In genomic region chr15:99708563-99708962, GRCh38 we compare ENCODE assay signal across 8 cellular contexts. TPM values are rescaled to one million over a fixed set of nuclear protein-coding genes. Genes with fewer than 3 reads are reported as not detected.
DNase-seq lines count a peak whose midpoint lies in the region; ATAC-seq, FAIRE-seq and TF ChIP-seq lines count a peak whose summit lies in the region.

No MANE protein-coding gene starts in this region.

- peak; percentile 76 for ATAC-seq in K562
- no peak for ATAC-seq in GM21825 (IDR thresholded peaks at IDR 0.05; ENCODE audit: unreplicated experiment)
- ATAC-seq in GM18858 (IDR thresholded peaks at IDR 0.05; ENCODE audit: unreplicated experiment), result no peak

- in situ Hi-C loops in K562 (cut with MboI), result no loop called here

- peak in 69 of 76 experiments; percentile 8 to 76 (median 53) for DNase-seq in HUDEP-2 (lab: John Stamatoyannopoulos, UW; ENCODE audit: unreplicated experiment in 76 of 76)
- DNase-seq in K562 (ENCODE audit: extremely low read depth in 1 of 4, low spot score in 3 of 4), result peak in 2 of 4 experiments; percentile 44 to 58
- DNase-seq in kidney, result peak; percentile 93
- DNase-seq in testis, result peak; percentile 68
- DNase-seq in NCI-H2196 (lab: John Stamatoyannopoulos, UW; ENCODE audit: unreplicated experiment), result no peak
- no peak for DNase-seq in NCI-H2081 treated with DMSO at 0.1 percent for 48 hours (lab: John Stamatoyannopoulos, UW)

- H3K36me3 ChIP-seq in K562 (ENCODE audit: control insufficient read depth, insufficient read depth, low read length) (0 out of 3 replicates have a peak, but pooled peaks cover 3% of the 10 kb centered on the region), kidney (ENCODE audit: control insufficient read depth in 1 of 2, insufficient read depth in 2 of 2, low read length in 2 of 2) (peaks cover 15 to 28% of the 10 kb centered on the region in 2 donors), testis (ENCODE audit: low read depth, missing control alignments) (no peaks in the 10 kb centered on the region)

- no peak overlapping the region for H3K4me2 ChIP-seq in K562 (ENCODE audit: insufficient read depth, low read length)

- H3K27ac ChIP-seq in K562 (ENCODE audit: extremely low read depth, low read depth, low read length) (no peak overlapping the region), kidney (ENCODE audit: low read depth in 2 of 2, low read length in 2 of 2) (no peak overlapping the region), testis (peak overlapping the region in 1 of 2 donors; percentile 55)

- intact Hi-C loops in K562 (cut with micrococcal nuclease), result loop anchor here (10.0 kb wide), 2 partner anchors 204 to 304 kb away; no protein-coding TSS in a partner anchor
- intact Hi-C loops in kidney (cut with DNase I), result loop anchor here (5.0 kb wide), 1 partner anchor 421 kb away; no protein-coding TSS in a partner anchor
- intact Hi-C loops in testis (cut with DNase I; ENCODE audit: low total_unique reads), result no loop called here

- BruUV-seq in K562 (replicated peaks; lab: Mats Ljungman, UMichigan), result no TSS peak

- no peak overlapping the region for H2AFZ ChIP-seq in K562 (ENCODE audit: low read depth, low read length)

- CTCF ChIA-PET in K562 (lab: Yijun Ruan, JAX; ENCODE audit: low intra/inter-chr PET ratio), result no interaction called here

- H3K9ac ChIP-seq in K562 (ENCODE audit: insufficient read depth in 1 of 2, low read depth in 2 of 2, low read length in 2 of 2) (peak overlapping the region in 1 of 2 experiments; percentile 64; a peak in 1 of 4 replicates), kidney (ENCODE audit: low read length in 2 of 2) (no peak overlapping the region)

- H3K4me1 ChIP-seq in K562 (replicated peaks in 1 of 2; ENCODE audit: control insufficient read depth in 2 of 2, insufficient read depth in 2 of 2, low read length in 2 of 2) (peaks cover 0 to 6% of the 10 kb centered on the region in 2 experiments; a peak in 3 of 5 replicates), kidney (ENCODE audit: control insufficient read depth in 1 of 2, insufficient read depth in 1 of 2, low read depth in 1 of 2, low read length in 2 of 2) (peaks cover 14 to 16% of the 10 kb centered on the region in 2 donors), testis (peaks cover 12% of the 10 kb centered on the region)

- FAIRE-seq in K562 (lab: Jason Lieb, UNC) (peak; percentile 42), kidney (lab: Jason Lieb, UNC) (no peak)

- H3K9me3 ChIP-seq in K562 (replicated peaks; ENCODE audit: control insufficient read depth, insufficient read depth, low read depth, low read length), result no peaks in the 10 kb centered on the region
- no peaks in the 10 kb centered on the region for H3K9me3 ChIP-seq in kidney (ENCODE audit: control insufficient read depth in 1 of 2, low read length in 2 of 2)
- no peaks in the 10 kb centered on the region for H3K9me3 ChIP-seq in testis

- WGBS in K562 (ENCODE audit: insufficient coverage, low coverage, missing lambda C conversion rate), result 21% methylated on average over 7 of the region's 7 CpGs
- 34 to 50% methylated on average over 7 of the region's 7 CpGs for WGBS in testis, 2 donors

- TF ChIP-seq CTCF in K562 (IDR thresholded peaks at IDR 0.05 in 2 of 3, conservative IDR thresholded peaks at IDR 0.05 in 1 of 3; ENCODE audit: insufficient read depth in 2 of 3, low read depth in 1 of 3, low read length in 3 of 3), result no peak
- TF ChIP-seq CTCF in kidney (IDR thresholded peaks at IDR 0.05; ENCODE audit: borderline replicate concordance, extremely low read depth, insufficient read depth), result no peak
- TF ChIP-seq CTCF in testis (IDR thresholded peaks at IDR 0.05), result no peak

- TF ChIP-seq EP300 in K562 (IDR thresholded peaks at IDR 0.05; ENCODE audit: low read length), result no peak

- H3K4me3 ChIP-seq in K562 (no peak overlapping the region), kidney (ENCODE audit: low read length in 2 of 2) (no peak overlapping the region), testis (no peak overlapping the region)

- H4K20me1 ChIP-seq in K562 (replicated peaks; ENCODE audit: control insufficient read depth, insufficient read depth, low read length), result no peaks in the 10 kb centered on the region

- H3K9me1 ChIP-seq in K562 (ENCODE audit: control insufficient read depth, insufficient read depth, low read length), result no peaks in the 10 kb centered on the region

- TF ChIP-seq RAD21 in K562 (CRISPR knock-in tag; conservative IDR thresholded peaks at IDR 0.05 in 1 of 2, IDR thresholded peaks at IDR 0.05 in 1 of 2), result peak in 1 of 2 experiments; percentile 19; a peak in 1 of 4 replicates

- H3K79me2 ChIP-seq in K562 (ENCODE audit: control insufficient read depth, insufficient read depth, low read length), result no peaks in the 10 kb centered on the region

- TF ChIP-seq POLR2A in K562 (conservative IDR thresholded peaks at IDR 0.05) (no peak), testis (IDR thresholded peaks at IDR 0.05) (no peak)

- H3K27me3 ChIP-seq in K562 (ENCODE audit: control insufficient read depth in 2 of 2, insufficient read depth in 2 of 2, low read length in 2 of 2) (no peaks in the 10 kb centered on the region), testis (no peaks in the 10 kb centered on the region)

- POLR2A ChIA-PET in K562 (lab: Yijun Ruan, JAX), result interaction anchor here (1.6 kb wide), 1 partner anchor 9 kb away, joined by 3 read pairs; no protein-coding TSS in a partner anchor

TF ChIP-seq in K562, 482 proteins besides CTCF, POLR2A, EP300 and RAD21 (continues in another document):
- TF ChIP-seq NRF1 (conservative IDR thresholded peaks at IDR 0.05 in 1 of 2, IDR thresholded peaks at IDR 0.05 in 1 of 2) (peak in 1 of 2 experiments; percentile 15; a peak in 1 of 4 replicates), CREB3L1 (IDR thresholded peaks at IDR 0.05; ENCODE audit: borderline replicate concordance, low read depth) (no peak), HDAC1 (IDR thresholded peaks at IDR 0.05) (no peak), ZBTB2 (IDR thresholded peaks at IDR 0.05) (no peak), ZNF280A (IDR thresholded peaks at IDR 0.05; ENCODE audit: low read depth, partially characterized antibody) (no peak), MEF2D (tag; conservative IDR thresholded peaks at IDR 0.05; ENCODE audit: low read depth) (no peak), HMG20B (CRISPR knock-in tag; IDR thresholded peaks at IDR 0.05) (no peak), HCFC1 (IDR thresholded peaks at IDR 0.05; ENCODE audit: low read depth, low read length) (no peak), EGR1 (conservative IDR thresholded peaks at IDR 0.05) (peak; percentile 76)

RNA-seq across cellular contexts. Expression of gene LYSMD4, which starts 24.7 kb away (rescaled TPM):
- total RNA-seq in K562 (2011; cell fraction: chromatin; rRNA removed; ENCODE audit: low replicate concordance), result 5.3 and 7.1 TPM in 2 replicates
- total RNA-seq in K562 (2011; cell fraction: nucleolus; rRNA removed), result 4.5 and 6.3 TPM in 2 replicates
- total RNA-seq in K562 (2011; cell fraction: nucleoplasm; rRNA removed), result 5.5 and 6.3 TPM in 2 replicates
- total RNA-seq in K562 (2014; rRNA removed), result 2.2 and 3.2 TPM in 2 replicates
- 1.6 and 2.0 TPM in 2 replicates for total RNA-seq in K562 (2014; rRNA removed; fragmentation: Illumina TruSeq; extraction: Trizol)
- total RNA-seq in K562 (2015; rRNA removed; fragmentation: Illumina TruSeq; extraction: Trizol), result 1.6 and 1.7 TPM in 2 replicates
- 2.1 and 2.3 TPM in 2 replicates for total RNA-seq in K562 (2021)
- polyA plus RNA-seq in K562 (2011; rRNA removed), result 2.2 and 2.3 TPM in 2 replicates
- polyA plus RNA-seq in K562 (2011; cell fraction: cytosol; rRNA removed), result 2.3 and 2.5 TPM in 2 replicates
- 7.7 and 9.7 TPM in 2 replicates for polyA plus RNA-seq in K562 (2011; cell fraction: nucleus; rRNA removed)
- 2.5 and 3.7 TPM in 2 replicates for polyA plus RNA-seq in K562 (2012)
- polyA plus RNA-seq in K562 (2014; fragmentation: Illumina TruSeq; extraction: Trizol), result 2.0 and 2.3 TPM in 2 replicates
- polyA plus RNA-seq in K562 (2014; fragmentation: Nextera tagmentation; extraction: Ambion mirVana), result under 1 TPM; 0.46 to 0.70 TPM
- polyA plus RNA-seq in K562 (2014; rRNA removed), result 3.1 and 4.2 TPM in 2 replicates
- polyA minus RNA-seq in K562 (2011; rRNA and poly(A)+ RNA removed), result 1.2 and 1.8 TPM in 2 replicates
- 0.64 and 1.9 TPM in 2 replicates for polyA minus RNA-seq in K562 (2011; cell fraction: cytosol; rRNA and poly(A)+ RNA removed)
- polyA minus RNA-seq in K562 (2011; cell fraction: nucleus; rRNA and poly(A)+ RNA removed), result 3.1 and 4.2 TPM in 2 replicates
- total RNA-seq in kidney, result 8.6 TPM
- polyA plus RNA-seq in kidney (ENCODE audit: insufficient read depth, low read depth, low replicate concordance), result 4.9 TPM
- total RNA-seq in testis, result 10 to 100 TPM; 23.6 to 27.1 TPM
- 13.2 TPM for polyA plus RNA-seq in testis (ENCODE audit: insufficient read depth, low read depth, low replicate concordance)

Comparison
In these comparisons a context has a peak if more than half of its experiments do, and no peak if none do; other contexts are left out.
1. DNase-seq: peak in HUDEP-2 (69 of 76), kidney (single experiment) and testis (single experiment); none in NCI-H2196 (single experiment) and NCI-H2081 treated with DMSO at 0.1 percent for 48 hours (single experiment).